ENCODE assay signal across 10 cellular contexts in the genomic region with DNA sequence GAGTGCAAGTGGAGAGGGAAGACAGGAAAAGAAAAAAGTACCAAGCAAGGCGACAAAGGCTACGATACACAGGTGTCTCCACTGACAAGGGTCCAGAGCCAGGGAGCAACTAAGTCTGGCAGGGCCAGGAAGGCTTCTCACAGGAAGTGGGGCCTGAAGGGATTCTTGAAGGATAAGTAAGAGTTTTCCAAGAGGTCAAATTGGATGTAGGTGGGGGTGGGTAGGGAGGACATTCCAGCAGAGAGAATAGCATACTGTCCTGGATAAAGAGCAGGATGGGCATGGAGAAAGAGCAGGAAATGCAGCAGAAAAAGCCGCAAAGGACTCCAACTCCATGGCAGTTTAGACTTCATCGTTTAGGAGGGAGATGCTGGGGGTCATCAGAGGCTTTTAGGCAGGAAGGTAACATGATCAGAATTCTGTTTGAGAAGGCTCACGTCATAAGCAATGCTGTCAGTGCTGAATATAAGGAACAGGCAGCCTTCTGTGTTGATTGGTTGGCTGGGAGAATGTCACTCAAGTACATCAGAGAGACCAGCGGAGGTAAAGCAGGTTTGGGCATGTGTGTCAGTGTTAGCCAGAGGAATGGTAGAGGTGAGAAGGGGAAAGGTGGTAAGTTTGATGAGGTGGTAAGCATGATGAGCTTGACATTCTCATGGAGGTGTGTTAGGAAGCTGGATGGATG. TPM values are rescaled to one million over a fixed set of nuclear protein-coding genes. Genes with fewer than 3 reads are reported as not detected.
DNase-seq lines count a peak whose midpoint lies in the region; ATAC-seq and TF ChIP-seq lines count a peak whose summit lies in the region.
"Had no signal": no experiment of that assay in that cellular context is flagged by ENCODE, and none has a peak within 500 bp of the region (broad histone marks: within the 10 kb centered on the region; RNA-seq: fewer than 3 reads in every experiment).

No MANE protein-coding gene starts in this region.

- no peaks in the 10 kb centered on the region for H3K9me3 Mint-ChIP-seq in activated T-helper 2 cell treated with anti-CD3 and anti-CD28 coated beads, Interferon-gamma antibody, Interleukin-2, Interleukin-4, amounts not matched to agents 10 μg/mL and 5 μg/mL and 100 μg/mL, durations not matched to agents 14 hours and 24 hours and 36 hours

- TF ChIP-seq CTCF in left ventricle myocardium inferior (IDR thresholded peaks at IDR 0.05; ENCODE audit: borderline replicate concordance), result no peak
- TF ChIP-seq CTCF in right lobe of liver (IDR thresholded peaks at IDR 0.05), result no peak
- TF ChIP-seq CTCF in vagina (IDR thresholded peaks at IDR 0.05), result no peak
- no peak for TF ChIP-seq CTCF in heart left ventricle (IDR thresholded peaks at IDR 0.05)
- no peak for TF ChIP-seq CTCF in foreskin fibroblast (IDR thresholded peaks at IDR 0.05; ENCODE audit: low read depth, low read length)

- H3K27ac ChIP-seq in left ventricle myocardium inferior (replicated peaks) (peak overlapping the region; percentile 86), right lobe of liver (peak overlapping the region; percentile 9 to 75 (median 42)), vagina (peak overlapping the region; percentile 25), heart left ventricle (peak overlapping the region in 5 of 12 donors; percentile 5 to 85 (median 80))

- DNase-seq in left ventricle myocardium inferior, result no peak
- no peak for DNase-seq in Right ventricle myocardium inferior (ENCODE audit: missing footprints)
- DNase-seq in activated T-helper 2 cell treated with anti-CD3 and anti-CD28 coated beads, Interferon-gamma antibody, Interleukin-2, Interleukin-4, amounts not matched to agents 10 μg/mL and 5 μg/mL and 100 μg/mL, durations not matched to agents 14 hours and 24 hours and 36 hours (ENCODE audit: low spot score), result no peak
- no peak for DNase-seq in right lobe of liver
- no peak for DNase-seq in vagina (ENCODE audit: extremely low spot score in 2 of 2)
- no peak for DNase-seq in heart left ventricle
- no peak for DNase-seq in foreskin fibroblast
- DNase-seq: activated effector memory CD4-positive, alpha-beta T cell treated with Interleukin-2 at 50 U/mL for 16 hours; BE2C had no signal

- H3K27me3 ChIP-seq in left ventricle myocardium inferior (ENCODE audit: low read depth) (no peaks in the 10 kb centered on the region), right lobe of liver (no peaks in the 10 kb centered on the region), vagina (no peaks in the 10 kb centered on the region), heart left ventricle (no peaks in the 10 kb centered on the region)
- H3K27me3 ChIP-seq: BE2C had no signal

- H3K4me1 ChIP-seq in left ventricle myocardium inferior, result peaks cover 62% of the 10 kb centered on the region
- peaks cover 0 to 18% (median 0%) of the 10 kb centered on the region in 4 donors for H3K4me1 ChIP-seq in right lobe of liver
- H3K4me1 ChIP-seq in vagina, result peaks cover 24% of the 10 kb centered on the region
- peaks cover 12 to 100% (median 36%) of the 10 kb centered on the region in 12 donors for H3K4me1 ChIP-seq in heart left ventricle
- H3K4me1 ChIP-seq: BE2C had no signal

- intact Hi-C loops in left ventricle myocardium inferior (cut with micrococcal nuclease) (no loop called here), Right ventricle myocardium inferior (cut with DNase I) (loop anchor here (5.0 kb wide), 1 partner anchor 63 kb away; no protein-coding TSS in a partner anchor), right lobe of liver (cut with DNase I) (no loop called here), vagina (cut with DNase I) (no loop called here), heart left ventricle (cut with DNase I) (loop anchor here in 6 of 10 donors (5.0 to 10.0 kb wide), 3 partner anchors 58 to 65 kb away; no protein-coding TSS in a partner anchor)
- intact Hi-C loops in activated T-helper 2 cell treated with anti-CD3 and anti-CD28 coated beads, Interferon-gamma antibody, Interleukin-2, Interleukin-4, amounts not matched to agents 10 μg/mL and 5 μg/mL and 100 μg/mL, durations not matched to agents 14 hours and 24 hours and 36 hours (cut with micrococcal nuclease), result loop anchor here (1.0 to 5.0 kb wide), 7 partner anchors 29 to 1372 kb away; partner anchors contain the start of genes ETAA1 and PPP3R1

- H3K9me3 ChIP-seq in left ventricle myocardium inferior (replicated peaks) (no peaks in the 10 kb centered on the region), right lobe of liver (no peaks in the 10 kb centered on the region), vagina (no peaks in the 10 kb centered on the region), heart left ventricle (no peaks in the 10 kb centered on the region)
- H3K9me3 ChIP-seq: BE2C had no signal

- no peak overlapping the region for H3K4me3 ChIP-seq in left ventricle myocardium inferior
- no peak overlapping the region for H3K4me3 ChIP-seq in right lobe of liver
- no peak overlapping the region for H3K4me3 ChIP-seq in vagina
- no peak overlapping the region for H3K4me3 ChIP-seq in heart left ventricle
- H3K4me3 ChIP-seq in foreskin fibroblast (ENCODE audit: low read depth in 1 of 2, low read length in 2 of 2), result no peak overlapping the region

- ATAC-seq in Right ventricle myocardium inferior (no peak), right lobe of liver (no peak), HG03139 (IDR thresholded peaks at IDR 0.05; ENCODE audit: unreplicated experiment) (no peak), heart left ventricle (no peak)

- H3K4me3 Mint-ChIP-seq in activated T-helper 2 cell treated with anti-CD3 and anti-CD28 coated beads, Interferon-gamma antibody, Interleukin-2, Interleukin-4, amounts not matched to agents 10 μg/mL and 5 μg/mL and 100 μg/mL, durations not matched to agents 14 hours and 24 hours and 36 hours (ENCODE audit: low read depth), result peak overlapping the region; percentile 35

- peaks cover 44% of the 10 kb centered on the region for H3K36me3 Mint-ChIP-seq in activated T-helper 2 cell treated with anti-CD3 and anti-CD28 coated beads, Interferon-gamma antibody, Interleukin-2, Interleukin-4, amounts not matched to agents 10 μg/mL and 5 μg/mL and 100 μg/mL, durations not matched to agents 14 hours and 24 hours and 36 hours (ENCODE audit: low read depth)

- WGBS in right lobe of liver (ENCODE audit: insufficient coverage, low coverage, low lambda C conversion rate, missing lambda C conversion rate), result 64% methylated on average over 6 of the region's 6 CpGs
- WGBS in heart left ventricle, 4 donors, result 80 to 85% (median 82%) methylated on average over 6 of the region's 6 CpGs

- no peaks in the 10 kb centered on the region for H3K27me3 Mint-ChIP-seq in activated T-helper 2 cell treated with anti-CD3 and anti-CD28 coated beads, Interferon-gamma antibody, Interleukin-2, Interleukin-4, amounts not matched to agents 10 μg/mL and 5 μg/mL and 100 μg/mL, durations not matched to agents 14 hours and 24 hours and 36 hours (ENCODE audit: low read depth)

- H3K4me1 Mint-ChIP-seq in activated T-helper 2 cell treated with anti-CD3 and anti-CD28 coated beads, Interferon-gamma antibody, Interleukin-2, Interleukin-4, amounts not matched to agents 10 μg/mL and 5 μg/mL and 100 μg/mL, durations not matched to agents 14 hours and 24 hours and 36 hours (ENCODE audit: low read depth), result peaks cover 98% of the 10 kb centered on the region

- H3K27ac Mint-ChIP-seq in activated T-helper 2 cell treated with anti-CD3 and anti-CD28 coated beads, Interferon-gamma antibody, Interleukin-2, Interleukin-4, amounts not matched to agents 10 μg/mL and 5 μg/mL and 100 μg/mL, durations not matched to agents 14 hours and 24 hours and 36 hours, result peak overlapping the region; percentile 90

- H3K36me3 ChIP-seq in left ventricle myocardium inferior (no peaks in the 10 kb centered on the region), right lobe of liver (no peaks in the 10 kb centered on the region), vagina (no peaks in the 10 kb centered on the region), heart left ventricle (no peaks in the 10 kb centered on the region)
- H3K36me3 ChIP-seq: BE2C had no signal

- no peak for TF ChIP-seq POLR2A in right lobe of liver (IDR thresholded peaks at IDR 0.05)
- no peak for TF ChIP-seq POLR2A in vagina (IDR thresholded peaks at IDR 0.05)
- no peak for TF ChIP-seq POLR2A in heart left ventricle (IDR thresholded peaks at IDR 0.05)

RNA-seq across cellular contexts. Expression of gene ARHGAP25, which starts 35.1 kb away (rescaled TPM):
- total RNA-seq in left ventricle myocardium inferior (5.3 TPM), Right ventricle myocardium inferior (9.4 TPM), right lobe of liver (1 to 10 TPM; 3.3 to 9.8 (median 5.0) TPM), vagina (9.6 TPM), heart left ventricle (10 to 100 TPM in 2 of 9 donors, 1 to 10 TPM in 7; 2.6 to 27.9 (median 5.4) TPM)
- total RNA-seq in activated T-helper 2 cell treated with anti-CD3 and anti-CD28 coated beads, Interferon-gamma antibody, Interleukin-2, Interleukin-4, amounts not matched to agents 10 μg/mL and 5 μg/mL and 100 μg/mL, durations not matched to agents 14 hours and 24 hours and 36 hours, result 39.9 and 41.3 TPM in 2 replicates
- polyA plus RNA-seq in heart left ventricle, result 1 to 10 TPM; 2.9 to 4.8 TPM

Comparison
In these comparisons a context has a peak if more than half of its experiments do, and no peak if none do; other contexts are left out.
1. intact Hi-C loops: an anchor here in Right ventricle myocardium inferior (5.0 kb wide), activated T-helper 2 cell treated with anti-CD3 and anti-CD28 coated beads, Interferon-gamma antibody, Interleukin-2, Interleukin-4, amounts not matched to agents 10 μg/mL and 5 μg/mL and 100 μg/mL, durations not matched to agents 14 hours and 24 hours and 36 hours (1.0 to 5.0 kb wide) and heart left ventricle (5.0 to 10.0 kb wide); none called in left ventricle myocardium inferior, right lobe of liver and vagina.